In the genomic region with DNA sequence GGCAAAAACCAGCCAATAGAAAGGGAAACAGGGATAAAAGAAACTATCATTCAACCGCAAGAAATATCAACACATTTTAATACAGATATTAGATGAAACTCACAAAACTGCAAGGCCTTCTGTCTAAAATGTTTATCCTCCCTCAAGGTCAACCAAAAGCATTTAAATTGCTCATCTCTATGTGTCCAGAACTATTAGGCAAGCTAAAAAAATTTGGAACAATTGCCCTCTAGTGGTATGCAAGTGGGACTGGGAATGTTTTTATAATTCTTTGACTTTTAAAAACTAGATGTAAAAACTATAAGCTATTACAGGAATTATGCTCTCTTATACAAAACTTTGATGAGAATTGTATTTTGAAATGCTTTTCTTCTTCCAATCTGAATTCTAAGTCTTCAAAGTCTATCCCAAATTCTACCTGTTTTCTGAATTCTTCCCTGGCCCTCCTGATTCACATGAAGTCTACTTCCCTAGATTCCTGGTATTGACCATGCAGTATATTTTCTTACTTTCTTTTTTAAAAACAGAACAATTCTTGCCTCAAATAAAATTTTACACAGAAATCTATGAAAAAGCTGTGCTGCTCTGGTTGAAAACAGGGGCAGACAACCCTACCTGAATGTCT, we compare ENCODE assay signal across 1 cellular context.
A peak's percentile ranks its signal among the peaks of the same experiment; 100 is the strongest.
TF ChIP-seq lines count a peak whose summit lies in the region.

No MANE protein-coding gene starts in this region.

TF ChIP-seq in K562, 482 proteins besides CTCF, POLR2A, EP300 and RAD21:
- TF ChIP-seq CEBPG (CRISPR knock-in tag; IDR thresholded peaks at IDR 0.05) (no peak), CEBPG (tag; conservative IDR thresholded peaks at IDR 0.05 in 1 of 2, IDR thresholded peaks at IDR 0.05 in 1 of 2) (peak in 1 of 2 experiments; percentile 47; a peak in 1 of 4 replicates), PRMT5 (CRISPR knock-in tag; IDR thresholded peaks at IDR 0.05) (no peak)
TF ChIP-seq in K562: peak in this region for 1.
